In the genomic region with DNA sequence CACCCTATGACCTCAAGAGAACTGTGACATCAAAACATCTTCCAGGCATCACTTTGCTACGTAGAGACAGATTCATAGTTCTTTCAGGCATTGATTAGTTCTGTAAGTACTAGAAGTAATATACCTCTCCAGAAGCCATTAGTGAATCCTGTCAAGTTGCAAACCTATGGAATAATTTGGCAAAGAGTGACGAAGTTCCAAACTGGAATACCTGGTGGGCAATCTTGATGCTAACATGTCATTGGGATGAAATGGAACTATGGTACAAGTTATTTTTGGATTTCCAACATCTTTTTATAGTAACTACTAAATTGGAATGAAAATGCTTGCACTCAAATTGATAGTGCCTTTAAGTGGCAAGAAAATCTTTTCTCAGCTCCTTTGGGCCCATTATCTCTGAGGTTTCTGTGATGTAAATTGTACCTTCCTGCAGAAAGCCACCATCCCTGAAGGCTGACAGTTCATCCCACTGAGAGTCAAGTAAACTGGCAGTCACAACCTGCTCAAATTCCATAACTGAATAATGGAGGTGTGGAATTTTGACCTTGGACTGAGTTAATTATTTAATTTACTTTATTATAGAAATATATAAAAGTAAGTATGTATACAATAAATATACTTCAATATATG, we compare ENCODE assay signal across 24 cellular contexts.
DNase-seq lines count a peak whose midpoint lies in the region; ATAC-seq, FAIRE-seq and TF ChIP-seq lines count a peak whose summit lies in the region.
"Had no signal": no experiment of that assay in that cellular context is flagged by ENCODE, and none has a peak within 500 bp of the region (broad histone marks: within the 10 kb centered on the region; RNA-seq: fewer than 3 reads in every experiment).

No MANE protein-coding gene starts in this region.

- no peaks in the 10 kb centered on the region for H3K79me2 ChIP-seq in GM23248 (ENCODE audit: insufficient read depth)
- no peaks in the 10 kb centered on the region for H3K79me2 ChIP-seq in osteoblast (ENCODE audit: insufficient read depth, low read length)

- H3K9me2 ChIP-seq in GM23248 (ENCODE audit: insufficient read depth): no peaks in the 10 kb centered on the region

- H3K4me1 ChIP-seq in left ventricle myocardium inferior: peaks cover 39% of the 10 kb centered on the region
- peaks cover 0 to 27% (median 9%) of the 10 kb centered on the region in 9 donors for H3K4me1 ChIP-seq in heart right ventricle
- H3K4me1 ChIP-seq in GM23248 (ENCODE audit: insufficient read depth): peaks cover 53% of the 10 kb centered on the region
- H3K4me1 ChIP-seq in osteoblast (ENCODE audit: insufficient read depth, low read length): peaks cover 15% of the 10 kb centered on the region
- H3K4me1 ChIP-seq: BE2C had no signal

- ATAC-seq in heart right ventricle: no peak
- ATAC-seq: GM12878 had no signal

- TF ChIP-seq POLR2A in H54 (IDR thresholded peaks at IDR 0.05; ENCODE audit: low read depth, low read length): no peak

- H3K4me2 ChIP-seq in GM23248 (ENCODE audit: unreplicated experiment): no peak overlapping the region
- H3K4me2 ChIP-seq in osteoblast (ENCODE audit: insufficient read depth, low read length): peak overlapping the region; percentile 50
- H3K4me2 ChIP-seq: BLaER1 had no signal

- intact Hi-C loops in left ventricle myocardium inferior (cut with micrococcal nuclease): no loop called here
- intact Hi-C loops in heart right ventricle (cut with DNase I): no loop called here

- no peak for DNase-seq in left ventricle myocardium inferior
- no peak for DNase-seq in heart right ventricle
- no peak for DNase-seq in GM23248
- peak; percentile 13 for DNase-seq in dedifferentiated amniotic fluid mesenchymal stem cell (ENCODE audit: extremely low spot score)
- DNase-seq in osteoblast (ENCODE audit: insufficient read length, low spot score, missing footprints): no peak
- DNase-seq in H54 (ENCODE audit: insufficient read length, low spot score): no peak
- DNase-seq in GM19240 (ENCODE audit: insufficient read length, low spot score): no peak
- DNase-seq: 8988T; BE2C; C1 segment of cervical spinal cord; CD4-positive, alpha-beta memory T cell; CD4-positive, CD25-positive, alpha-beta regulatory T cell; CD8-positive, alpha-beta memory T cell; COR-L47; DMS 273 treated with DMSO at 0.1 percent for 48 hours; DMS153; DMS53; DMS79; DND-41; GDM1 had no signal

- in situ Hi-C loops in GM23248 (cut with MboI): no loop called here

- no peaks in the 10 kb centered on the region for H4K20me1 ChIP-seq in GM23248 (ENCODE audit: insufficient read depth)
- H4K20me1 ChIP-seq in osteoblast (ENCODE audit: insufficient read depth, low read length): no peaks in the 10 kb centered on the region
- H4K20me1 ChIP-seq: BLaER1 had no signal

- peaks cover 39% of the 10 kb centered on the region for H3F3A ChIP-seq in GM23248 (ENCODE audit: insufficient read depth)

- no peak overlapping the region for H3K9ac ChIP-seq in GM23248
- H3K9ac ChIP-seq: BLaER1 had no signal

- H3K9me3 ChIP-seq in left ventricle myocardium inferior (replicated peaks) (no peaks in the 10 kb centered on the region), heart right ventricle (no peaks in the 10 kb centered on the region), GM23248 (ENCODE audit: low read depth) (no peaks in the 10 kb centered on the region), osteoblast (ENCODE audit: low read depth, low read length) (no peaks in the 10 kb centered on the region)
- H3K9me3 ChIP-seq: BE2C, BLaER1 had no signal

- H3K4me3 ChIP-seq in left ventricle myocardium inferior (no peak overlapping the region), heart right ventricle (no peak overlapping the region), GM23248 (no peak overlapping the region), osteoblast (ENCODE audit: insufficient read depth, low read length) (no peak overlapping the region)
- H3K4me3 ChIP-seq: BLaER1, GM12878 had no signal

- TF ChIP-seq CTCF in left ventricle myocardium inferior (IDR thresholded peaks at IDR 0.05; ENCODE audit: borderline replicate concordance) (no peak), heart right ventricle (IDR thresholded peaks at IDR 0.05) (no peak), osteoblast (IDR thresholded peaks at IDR 0.05; ENCODE audit: extremely low read depth, low read depth, low read length) (no peak)

- no peak overlapping the region for H2AFZ ChIP-seq in GM23248
- H2AFZ ChIP-seq in osteoblast (ENCODE audit: low read length): no peak overlapping the region

- H3K27ac ChIP-seq in left ventricle myocardium inferior (replicated peaks) (peak overlapping the region; percentile 11), heart right ventricle (peak overlapping the region in 2 of 10 donors; percentile 13 to 36), GM23248 (peak overlapping the region; percentile 58; the same call in 1 of the 2 replicates), osteoblast (ENCODE audit: low read depth, low read length) (no peak overlapping the region)
- H3K27ac ChIP-seq: BLaER1 had no signal

- H3K27me3 ChIP-seq in left ventricle myocardium inferior (ENCODE audit: low read depth) (no peaks in the 10 kb centered on the region), heart right ventricle (no peaks in the 10 kb centered on the region), GM23248 (replicated peaks; ENCODE audit: insufficient read depth) (no peaks in the 10 kb centered on the region), osteoblast (ENCODE audit: insufficient read depth, low read length) (no peaks in the 10 kb centered on the region)
- H3K27me3 ChIP-seq: BE2C, BLaER1 had no signal

- no peak for FAIRE-seq in H54 (lab: Jason Lieb, UNC)
- FAIRE-seq: A204.1, GM12878, GM18507 had no signal

- no peaks in the 10 kb centered on the region for H3K36me3 ChIP-seq in left ventricle myocardium inferior
- H3K36me3 ChIP-seq in heart right ventricle: no peaks in the 10 kb centered on the region
- H3K36me3 ChIP-seq in GM23248 (ENCODE audit: low read depth): no peaks in the 10 kb centered on the region
- no peaks in the 10 kb centered on the region for H3K36me3 ChIP-seq in osteoblast (ENCODE audit: insufficient read depth, low read length)
- H3K36me3 ChIP-seq: BE2C, BLaER1 had no signal

- 69 to 75% methylated on average over 2 of the region's 2 CpGs for WGBS in heart right ventricle, 2 donors
- 95 to 100% methylated on average over 2 of the region's 2 CpGs for WGBS in GM23248 (ENCODE audit: low coverage in 1 of 2, low lambda C conversion rate in 2 of 2, missing lambda C conversion rate in 2 of 2), 2 experiments
